Comparison of ENCODE assay signal across 1 cellular context in genomic region chr19:19668230-19669012, GRCh38.
A peak's percentile ranks its signal among the peaks of the same experiment; 100 is the strongest.
TF ChIP-seq lines count a peak whose summit lies in the region.

ZNF101 (plus strand) TSS chr19:19668839; CDS start chr19:19668964, 125 bp downstream.

TF ChIP-seq in WTC11, 78 proteins besides CTCF, POLR2A, EP300 and RAD21 (continued from another document):
- no peak for TF ChIP-seq ZNF281 (CRISPR knock-in tag; IDR thresholded peaks at IDR 0.05)
- TF ChIP-seq KAT7 (CRISPR knock-in tag; IDR thresholded peaks at IDR 0.05; ENCODE audit: borderline replicate concordance) = no peak
- peak; percentile 37; the same call in 1 of the 2 replicates for TF ChIP-seq USF1 (CRISPR knock-in tag; IDR thresholded peaks at IDR 0.05)
- 0 out of 2 replicates have a peak, but pooled peaks have one; percentile 11 for TF ChIP-seq SP1 (CRISPR knock-in tag; conservative IDR thresholded peaks at IDR 0.05)
- TF ChIP-seq SMAD3 (CRISPR knock-in tag; IDR thresholded peaks at IDR 0.05; ENCODE audit: borderline replicate concordance) = no peak
- peak; percentile 49; the same call in 1 of the 2 replicates for TF ChIP-seq GABPB1 (CRISPR knock-in tag; IDR thresholded peaks at IDR 0.05)
- TF ChIP-seq EMX1 (CRISPR knock-in tag; IDR thresholded peaks at IDR 0.05) = no peak
- no peak for TF ChIP-seq ZNF263 (CRISPR knock-in tag; IDR thresholded peaks at IDR 0.05; ENCODE audit: low read depth)
- no peak for TF ChIP-seq ZNF396 (CRISPR knock-in tag; IDR thresholded peaks at IDR 0.05; ENCODE audit: borderline replicate concordance)
- TF ChIP-seq SOX15 (CRISPR knock-in tag; IDR thresholded peaks at IDR 0.05) = no peak
- no peak for TF ChIP-seq GTF2I (CRISPR knock-in tag; conservative IDR thresholded peaks at IDR 0.05)
- no peak for TF ChIP-seq JAZF1 (CRISPR knock-in tag; IDR thresholded peaks at IDR 0.05)
- no peak for TF ChIP-seq ZNF121 (CRISPR knock-in tag; IDR thresholded peaks at IDR 0.05)
- peak; percentile 21; the same call in 1 of the 2 replicates for TF ChIP-seq TP53 (CRISPR knock-in tag; IDR thresholded peaks at IDR 0.05)
- TF ChIP-seq IRF1 (CRISPR knock-in tag; IDR thresholded peaks at IDR 0.05) = no peak
- TF ChIP-seq E2F1 (CRISPR knock-in tag; IDR thresholded peaks at IDR 0.05) = peak; percentile 25; the same call in 1 of the 2 replicates
- no peak for TF ChIP-seq MYBL2 (CRISPR knock-in tag; IDR thresholded peaks at IDR 0.05)
- no peak for TF ChIP-seq TEAD4 (CRISPR knock-in tag; IDR thresholded peaks at IDR 0.05)
- TF ChIP-seq ZNF232 (CRISPR knock-in tag; IDR thresholded peaks at IDR 0.05) = no peak
- TF ChIP-seq RELA (CRISPR knock-in tag; IDR thresholded peaks at IDR 0.05; ENCODE audit: borderline replicate concordance) = no peak
